Comparison of ENCODE assay signal across 12 cellular contexts in the genomic region with DNA sequence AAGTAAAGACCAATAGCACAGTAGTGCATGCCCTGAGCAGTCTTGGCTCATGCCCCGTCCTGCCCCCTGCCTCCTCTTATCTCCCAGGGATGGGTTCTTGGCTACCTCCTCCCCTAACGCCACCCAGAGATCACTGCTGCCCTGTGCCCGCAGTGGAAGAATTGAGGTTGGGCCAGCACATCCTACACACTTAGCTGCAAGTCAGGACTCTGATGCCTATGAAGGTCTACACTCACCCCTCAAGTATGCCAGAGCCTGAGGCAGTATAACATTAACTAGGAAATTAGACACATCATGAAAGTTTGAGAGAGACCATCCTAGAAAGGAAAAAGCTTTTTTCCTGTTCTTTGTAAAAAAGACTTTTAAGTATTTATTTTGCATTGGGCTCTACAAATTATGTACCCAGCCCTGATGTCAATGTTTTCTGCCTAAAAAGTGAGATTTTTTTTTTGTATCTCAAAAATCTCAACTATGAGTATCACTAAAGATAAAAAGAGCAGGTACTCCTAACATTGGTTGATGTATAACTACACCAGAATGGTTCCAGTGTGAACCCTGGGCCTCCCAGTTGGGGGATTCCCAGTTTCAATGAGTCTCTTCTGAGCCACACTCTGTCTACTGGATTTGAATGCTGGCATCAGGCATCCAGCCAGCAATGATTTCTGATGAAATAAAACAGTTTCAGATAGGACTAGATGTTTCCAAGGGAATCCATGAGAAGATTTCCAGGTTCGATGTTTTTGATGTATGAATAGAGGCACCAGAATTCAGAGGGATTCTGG.
A peak's percentile ranks its signal among the peaks of the same experiment; 100 is the strongest.
DNase-seq lines count a peak whose midpoint lies in the region; ATAC-seq, FAIRE-seq and TF ChIP-seq lines count a peak whose summit lies in the region.
"Had no signal": no experiment of that assay in that cellular context is flagged by ENCODE, and none has a peak within 500 bp of the region (broad histone marks: within the 10 kb centered on the region; RNA-seq: fewer than 3 reads in every experiment).

No MANE protein-coding gene starts in this region.

- TF ChIP-seq EP300 in A549 (IDR thresholded peaks at IDR 0.05): peak in 1 of 2 experiments; percentile 75; a peak in 2 of 5 replicates

- peak; percentile 93 to 96 for ATAC-seq in A549
- peak; percentile 62 for ATAC-seq in GM19025 (IDR thresholded peaks at IDR 0.05; ENCODE audit: low read depth, unreplicated experiment)
- peak; percentile 77 for ATAC-seq in HG03097 (IDR thresholded peaks at IDR 0.05; ENCODE audit: low FRiP score, unreplicated experiment)
- peak; percentile 81 for ATAC-seq in body of pancreas
- no peak for ATAC-seq in esophagus mucosa
- no peak for ATAC-seq in GM21515 (IDR thresholded peaks at IDR 0.05; ENCODE audit: unreplicated experiment)
- no peak for ATAC-seq in GM19328 (IDR thresholded peaks at IDR 0.05; ENCODE audit: unreplicated experiment)

- H3K4me3 ChIP-seq in A549 (0 out of 3 replicates have a peak overlapping the region, but pooled peaks have one; percentile 9), body of pancreas (no peak overlapping the region)
- H3K4me3 ChIP-seq: PC-9 had no signal

- no peaks in the 10 kb centered on the region for H3K36me3 ChIP-seq in body of pancreas (replicated peaks in 1 of 2; ENCODE audit: insufficient read depth in 1 of 2, low read depth in 2 of 2)

- POLR2A ChIA-PET in A549 (lab: Yijun Ruan, JAX): interaction anchor here (1.2 kb wide), 1 partner anchor 44 kb away, joined by 3 read pairs; no protein-coding TSS in a partner anchor

- WGBS in A549 (ENCODE audit: missing lambda C conversion rate): 3% methylated on average over 4 of the region's 4 CpGs
- 62 to 65% methylated on average over 4 of the region's 4 CpGs for WGBS in body of pancreas, 2 donors

- H3K9me3 ChIP-seq in A549 (peaks cover 4% of the 10 kb centered on the region; the same call in 1 of the 3 replicates), body of pancreas (no peaks in the 10 kb centered on the region)

- CTCF ChIA-PET in A549 (lab: Yijun Ruan, JAX): interaction anchor here (0.7 to 3.0 kb wide), 3 partner anchors 12 to 356 kb away, joined by 3 to 8 read pairs (median 3); no protein-coding TSS in a partner anchor

- TF ChIP-seq POLR2A in A549 (IDR thresholded peaks at IDR 0.05; ENCODE audit: low read length): no peak
- TF ChIP-seq POLR2A in body of pancreas (IDR thresholded peaks at IDR 0.05): no peak

- peak; percentile 33 to 51; a peak in 4 of 5 replicates for TF ChIP-seq RAD21 in A549 (conservative IDR thresholded peaks at IDR 0.05 in 1 of 2, IDR thresholded peaks at IDR 0.05 in 1 of 2)

- DNase-seq in A549 (ENCODE audit: low read depth in 1 of 2, low spot score in 1 of 2) (peak; percentile 84 to 96), body of pancreas (peak in 2 of 4 donors; percentile 17 to 24), HuH-7.5 (ENCODE audit: low spot score) (no peak)
- DNase-seq: activated CD4-positive, alpha-beta T cell treated with anti-CD3 and anti-CD28 coated beads, Interleukin-2, amount 50 U/mL, for 4 hours had no signal

- no peak for TF ChIP-seq CTCF in A549 (IDR thresholded peaks at IDR 0.05)
- TF ChIP-seq CTCF in body of pancreas (IDR thresholded peaks at IDR 0.05): no peak

- peak; percentile 100 for FAIRE-seq in A549 (lab: Jason Lieb, UNC)

- peak overlapping the region; percentile 76 for H3K4me2 ChIP-seq in A549
- H3K4me2 ChIP-seq: PC-9 had no signal

- H3K27ac ChIP-seq in A549 (peak overlapping the region; percentile 96 to 98), body of pancreas (peak overlapping the region in 2 of 4 donors; percentile 46 to 62)
- H3K27ac ChIP-seq: C4-2B, parathyroid adenoma, PC-9 had no signal

- H3K4me1 ChIP-seq in A549 (peaks cover 89% of the 10 kb centered on the region), body of pancreas (peaks cover 4% of the 10 kb centered on the region)
- H3K4me1 ChIP-seq: parathyroid adenoma had no signal

- H3K27me3 ChIP-seq in body of pancreas: no peaks in the 10 kb centered on the region

- intact Hi-C loops in body of pancreas (cut with DNase I): no loop called here

TF ChIP-seq in A549, 52 proteins besides CTCF, POLR2A, EP300 and RAD21 (continues in another document):
- no peak for TF ChIP-seq ZNF302 (CRISPR knock-in tag; IDR thresholded peaks at IDR 0.05)
- TF ChIP-seq ZFP36 (IDR thresholded peaks at IDR 0.05; ENCODE audit: borderline replicate concordance, partially characterized antibody): no peak
- TF ChIP-seq NFE2L2 (conservative IDR thresholded peaks at IDR 0.05; ENCODE audit: low read length): no peak
- no peak for TF ChIP-seq NPAS2 (CRISPR knock-in tag; IDR thresholded peaks at IDR 0.05; ENCODE audit: borderline replicate concordance)
- TF ChIP-seq POLR2AphosphoS2 (conservative IDR thresholded peaks at IDR 0.05; ENCODE audit: low read length): no peak
- no peak for TF ChIP-seq FOXS1 (CRISPR knock-in tag; IDR thresholded peaks at IDR 0.05)
- no peak for TF ChIP-seq BHLHE40 (IDR thresholded peaks at IDR 0.05; ENCODE audit: low read depth, low read length)
- TF ChIP-seq, protein P1, sequence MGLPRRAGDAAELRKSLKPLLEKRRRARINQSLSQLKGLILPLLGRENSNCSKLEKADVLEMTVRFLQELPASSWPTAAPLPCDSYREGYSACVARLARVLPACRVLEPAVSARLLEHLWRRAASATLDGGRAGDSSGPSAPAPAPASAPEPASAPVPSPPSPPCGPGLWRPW (IDR thresholded peaks at IDR 0.05): no peak
- no peak for TF ChIP-seq CHD2 (IDR thresholded peaks at IDR 0.05; ENCODE audit: low read length, partially characterized antibody)
- no peak for TF ChIP-seq ESRRA (IDR thresholded peaks at IDR 0.05; ENCODE audit: borderline replicate concordance, low read length)
- no peak for TF ChIP-seq HOXB5 (CRISPR knock-in tag; IDR thresholded peaks at IDR 0.05)
- no peak for TF ChIP-seq ELK1 (IDR thresholded peaks at IDR 0.05; ENCODE audit: low read depth, low read length)
- peak; percentile 45 to 71; a peak in 4 of 5 replicates for TF ChIP-seq JUN (IDR thresholded peaks at IDR 0.05)
- 0 out of 2 replicates have a peak, but pooled peaks have one; percentile 50 for TF ChIP-seq RARB (CRISPR knock-in tag; IDR thresholded peaks at IDR 0.05)
- TF ChIP-seq CHD4 (IDR thresholded peaks at IDR 0.05; ENCODE audit: borderline replicate concordance): no peak
- TF ChIP-seq, protein P2, sequence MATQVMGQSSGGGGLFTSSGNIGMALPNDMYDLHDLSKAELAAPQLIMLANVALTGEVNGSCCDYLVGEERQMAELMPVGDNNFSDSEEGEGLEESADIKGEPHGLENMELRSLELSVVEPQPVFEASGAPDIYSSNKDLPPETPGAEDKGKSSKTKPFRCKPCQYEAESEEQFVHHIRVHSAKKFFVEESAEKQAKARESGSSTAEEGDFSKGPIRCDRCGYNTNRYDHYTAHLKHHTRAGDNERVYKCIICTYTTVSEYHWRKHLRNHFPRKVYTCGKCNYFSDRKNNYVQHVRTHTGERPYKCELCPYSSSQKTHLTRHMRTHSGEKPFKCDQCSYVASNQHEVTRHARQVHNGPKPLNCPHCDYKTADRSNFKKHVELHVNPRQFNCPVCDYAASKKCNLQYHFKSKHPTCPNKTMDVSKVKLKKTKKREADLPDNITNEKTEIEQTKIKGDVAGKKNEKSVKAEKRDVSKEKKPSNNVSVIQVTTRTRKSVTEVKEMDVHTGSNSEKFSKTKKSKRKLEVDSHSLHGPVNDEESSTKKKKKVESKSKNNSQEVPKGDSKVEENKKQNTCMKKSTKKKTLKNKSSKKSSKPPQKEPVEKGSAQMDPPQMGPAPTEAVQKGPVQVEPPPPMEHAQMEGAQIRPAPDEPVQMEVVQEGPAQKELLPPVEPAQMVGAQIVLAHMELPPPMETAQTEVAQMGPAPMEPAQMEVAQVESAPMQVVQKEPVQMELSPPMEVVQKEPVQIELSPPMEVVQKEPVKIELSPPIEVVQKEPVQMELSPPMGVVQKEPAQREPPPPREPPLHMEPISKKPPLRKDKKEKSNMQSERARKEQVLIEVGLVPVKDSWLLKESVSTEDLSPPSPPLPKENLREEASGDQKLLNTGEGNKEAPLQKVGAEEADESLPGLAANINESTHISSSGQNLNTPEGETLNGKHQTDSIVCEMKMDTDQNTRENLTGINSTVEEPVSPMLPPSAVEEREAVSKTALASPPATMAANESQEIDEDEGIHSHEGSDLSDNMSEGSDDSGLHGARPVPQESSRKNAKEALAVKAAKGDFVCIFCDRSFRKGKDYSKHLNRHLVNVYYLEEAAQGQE (IDR thresholded peaks at IDR 0.05): no peak
- TF ChIP-seq, protein P3, sequence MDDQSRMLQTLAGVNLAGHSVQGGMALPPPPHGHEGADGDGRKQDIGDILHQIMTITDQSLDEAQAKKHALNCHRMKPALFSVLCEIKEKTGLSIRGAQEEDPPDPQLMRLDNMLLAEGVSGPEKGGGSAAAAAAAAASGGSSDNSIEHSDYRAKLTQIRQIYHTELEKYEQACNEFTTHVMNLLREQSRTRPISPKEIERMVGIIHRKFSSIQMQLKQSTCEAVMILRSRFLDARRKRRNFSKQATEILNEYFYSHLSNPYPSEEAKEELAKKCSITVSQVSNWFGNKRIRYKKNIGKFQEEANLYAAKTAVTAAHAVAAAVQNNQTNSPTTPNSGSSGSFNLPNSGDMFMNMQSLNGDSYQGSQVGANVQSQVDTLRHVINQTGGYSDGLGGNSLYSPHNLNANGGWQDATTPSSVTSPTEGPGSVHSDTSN (IDR thresholded peaks at IDR 0.05): no peak
- TF ChIP-seq HMGXB4 (CRISPR knock-in tag; IDR thresholded peaks at IDR 0.05; ENCODE audit: borderline replicate concordance): no peak

Comparison
In these comparisons a context has a peak if more than half of its experiments do, and no peak if none do; other contexts are left out.
1. ATAC-seq: peak in A549 (2 of 2), GM19025 (single experiment), HG03097 (single experiment) and body of pancreas (single experiment); none in esophagus mucosa (single experiment), GM21515 (single experiment) and GM19328 (single experiment).